Comparison of ENCODE assay signal across 8 cellular contexts in the genomic region with DNA sequence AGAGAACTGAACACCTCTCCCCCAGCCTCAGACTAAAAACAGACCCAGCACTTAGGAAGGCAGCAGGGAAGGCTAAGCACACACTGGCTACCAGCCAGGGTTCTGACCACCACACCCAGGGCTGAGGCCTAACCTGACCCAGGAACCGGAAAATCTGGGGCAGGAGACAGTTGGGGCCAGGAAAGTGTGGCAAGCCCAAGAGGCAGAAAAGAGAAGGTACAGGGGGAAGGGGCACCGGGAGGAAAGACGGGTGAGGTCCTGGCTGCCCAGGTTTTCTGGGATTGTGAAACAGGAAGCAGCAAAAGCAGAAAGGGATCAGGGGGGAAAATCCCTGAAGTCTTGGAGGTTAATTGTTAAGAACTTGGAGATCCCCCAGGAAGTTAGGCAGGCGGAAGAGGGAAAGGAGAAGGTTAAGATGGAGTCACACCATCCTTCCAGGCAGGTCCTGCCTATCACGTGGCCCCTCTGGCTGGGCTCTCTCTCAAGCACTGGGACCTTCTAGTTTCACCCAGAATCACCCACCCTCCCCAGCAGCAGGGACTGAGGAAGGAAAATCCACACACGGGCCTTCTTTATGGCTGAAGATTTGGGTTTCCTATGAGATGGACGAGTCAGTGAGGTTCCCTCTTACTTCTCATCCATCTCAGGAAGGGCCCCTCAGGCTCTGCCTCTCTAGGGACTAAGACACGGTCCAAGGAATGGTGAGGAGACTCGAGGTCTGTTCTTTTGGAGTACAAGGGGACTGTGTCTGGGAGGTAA. TPM values are rescaled to one million over a fixed set of nuclear protein-coding genes. Genes with fewer than 3 reads are reported as not detected.
DNase-seq lines count a peak whose midpoint lies in the region; ATAC-seq and TF ChIP-seq lines count a peak whose summit lies in the region.

No MANE protein-coding gene starts in this region.

- H3K9me3 Mint-ChIP-seq in activated naive CD8-positive, alpha-beta T cell (ENCODE audit: low read depth): no peaks in the 10 kb centered on the region

- H3K9me3 ChIP-seq in DND-41 (ENCODE audit: insufficient read depth, low read length, severe bottlenecking): no peaks in the 10 kb centered on the region
- H3K9me3 ChIP-seq in KOPT-K1 (ENCODE audit: insufficient read depth, low read length, poor library complexity, severe bottlenecking): no peaks in the 10 kb centered on the region
- no peaks in the 10 kb centered on the region for H3K9me3 ChIP-seq in left ventricle myocardium inferior (replicated peaks)
- no peaks in the 10 kb centered on the region for H3K9me3 ChIP-seq in gastrocnemius medialis

- TF ChIP-seq POLR2A in gastrocnemius medialis (IDR thresholded peaks at IDR 0.05): peak; percentile 58 to 62

- H3K79me2 ChIP-seq in DND-41 (ENCODE audit: insufficient read depth, low read length): peaks cover 92% of the 10 kb centered on the region

- TF ChIP-seq CTCF in DND-41 (IDR thresholded peaks at IDR 0.05; ENCODE audit: borderline replicate concordance, extremely low read depth, low read length, poor library complexity, severe bottlenecking) (no peak), left ventricle myocardium inferior (IDR thresholded peaks at IDR 0.05; ENCODE audit: borderline replicate concordance) (no peak), gastrocnemius medialis (IDR thresholded peaks at IDR 0.05 in 4 of 5, conservative IDR thresholded peaks at IDR 0.05 in 1 of 5) (no peak)

- H3K36me3 ChIP-seq in DND-41 (ENCODE audit: insufficient read depth, low read length): peaks cover 53% of the 10 kb centered on the region
- peaks cover 23% of the 10 kb centered on the region for H3K36me3 ChIP-seq in KOPT-K1 (ENCODE audit: insufficient read depth, low read length)
- H3K36me3 ChIP-seq in left ventricle myocardium inferior: peaks cover 12% of the 10 kb centered on the region
- H3K36me3 ChIP-seq in gastrocnemius medialis: peaks cover 0 to 13% of the 10 kb centered on the region in 2 donors

- no peak for DNase-seq in DND-41
- DNase-seq in left ventricle myocardium inferior: peak; percentile 55
- peak; percentile 53 to 80 for DNase-seq in gastrocnemius medialis
- DNase-seq in epidermal melanocyte (ENCODE audit: insufficient read length, low spot score): no peak
- DNase-seq in HEK293T (ENCODE audit: extremely low spot score): no peak
- DNase-seq in DMS153 (lab: John Stamatoyannopoulos, UW): no peak

- H2AFZ ChIP-seq in DND-41 (ENCODE audit: low read depth, low read length): no peak overlapping the region

- no peak for ATAC-seq in DND-41 (ENCODE audit: insufficient read depth, low read depth)
- peak; percentile 8 to 14 for ATAC-seq in gastrocnemius medialis

- H3K27ac ChIP-seq in DND-41 (ENCODE audit: low read length) (peak overlapping the region; percentile 93), KOPT-K1 (ENCODE audit: low read depth, low read length, poor library complexity, severe bottlenecking) (peak overlapping the region; percentile 98), left ventricle myocardium inferior (replicated peaks) (peak overlapping the region; percentile 98), gastrocnemius medialis (peak overlapping the region; percentile 94 to 100 (median 100))

- H4K20me1 ChIP-seq in DND-41 (ENCODE audit: insufficient read depth, low read length): peaks cover 56% of the 10 kb centered on the region

- intact Hi-C loops in left ventricle myocardium inferior (cut with micrococcal nuclease): no loop called here
- intact Hi-C loops in gastrocnemius medialis (cut with DNase I; ENCODE audit: low total_unique reads): loop anchor here (5.0 to 10.0 kb wide), 3 partner anchors 242 to 624 kb away; a partner anchor contains a TSS

- H3K4me1 Mint-ChIP-seq in activated naive CD8-positive, alpha-beta T cell (ENCODE audit: low read depth): peaks cover 61% of the 10 kb centered on the region

- in situ Hi-C loops in gastrocnemius medialis (cut with MboI; ENCODE audit: low sequenced_read_pairs in 4 of 4): loop anchor here in 1 of 4 donors (25.0 kb wide), 1 partner anchor 687 kb away; a partner anchor contains a TSS

- H3K4me3 ChIP-seq in DND-41 (ENCODE audit: low read depth in 1 of 2, low read length in 2 of 2) (peak overlapping the region in 1 of 2 experiments; percentile 89; a peak in 3 of 4 replicates), left ventricle myocardium inferior (peak overlapping the region; percentile 99), gastrocnemius medialis (peak overlapping the region; percentile 86 to 100 (median 96))

- peak overlapping the region; percentile 95 for H3K27ac Mint-ChIP-seq in activated naive CD8-positive, alpha-beta T cell

- peak overlapping the region; percentile 97 for H3K9ac ChIP-seq in DND-41 (ENCODE audit: low read depth, low read length)

- H3K4me1 ChIP-seq in DND-41 (ENCODE audit: insufficient read depth, low read length) (peaks cover 70% of the 10 kb centered on the region), left ventricle myocardium inferior (peaks cover 87% of the 10 kb centered on the region), gastrocnemius medialis (peaks cover 49 to 64% of the 10 kb centered on the region in 2 donors)

- no peaks in the 10 kb centered on the region for H3K27me3 ChIP-seq in DND-41 (ENCODE audit: insufficient read depth, low read length, poor library complexity)
- no peaks in the 10 kb centered on the region for H3K27me3 ChIP-seq in left ventricle myocardium inferior (ENCODE audit: low read depth)
- no peaks in the 10 kb centered on the region for H3K27me3 ChIP-seq in gastrocnemius medialis

- H3K4me2 ChIP-seq in DND-41 (ENCODE audit: insufficient read depth, low read length): peak overlapping the region; percentile 92

- peaks cover 4% of the 10 kb centered on the region for H3K36me3 Mint-ChIP-seq in activated naive CD8-positive, alpha-beta T cell

- peak overlapping the region; percentile 99 for H3K4me3 Mint-ChIP-seq in activated naive CD8-positive, alpha-beta T cell

- no peaks in the 10 kb centered on the region for H3K27me3 Mint-ChIP-seq in activated naive CD8-positive, alpha-beta T cell

- CTCF ChIA-PET in HEK293T (lab: Yijun Ruan, JAX): interaction anchor here (0.6 kb wide), 1 partner anchor 279 kb away, joined by 3 read pairs; no protein-coding TSS in a partner anchor

- POLR2A ChIA-PET in HEK293T (lab: Yijun Ruan, JAX): interaction anchor here (4.5 kb wide), 2 partner anchors 7 to 18 kb away, joined by 60 to 80 read pairs; a partner anchor contains a TSS

TF ChIP-seq in HEK293T, 16 proteins besides CTCF, POLR2A, EP300 and RAD21:
- no peak for TF ChIP-seq ARNT (IDR thresholded peaks at IDR 0.05)
- TF ChIP-seq FOXK2 (IDR thresholded peaks at IDR 0.05): no peak
TF ChIP-seq in HEK293T: peak in this region for 0.

RNA-seq across cellular contexts. Expression of a gene that starts 2.6 kb away (rescaled TPM):
- total RNA-seq in left ventricle myocardium inferior: 145 TPM
- 100 to 1,000 TPM; 154 to 281 (median 240) TPM for total RNA-seq in gastrocnemius medialis

RNA-seq across cellular contexts. Expression of a gene that starts 8.0 kb away (rescaled TPM):
- total RNA-seq in left ventricle myocardium inferior (92.1 TPM), gastrocnemius medialis (100 to 1,000 TPM in 3 of 4 donors, 10 to 100 TPM in 1; 54.9 to 121 (median 102) TPM)

RNA-seq across cellular contexts. Expression of a gene that starts 18.5 kb away (rescaled TPM):
- total RNA-seq in left ventricle myocardium inferior: 36.3 TPM
- total RNA-seq in gastrocnemius medialis: 10 to 100 TPM; 42.8 to 62.3 (median 46.5) TPM

RNA-seq across cellular contexts. Expression of a gene that starts 20.3 kb away (rescaled TPM):
- total RNA-seq in left ventricle myocardium inferior (11.5 TPM), gastrocnemius medialis (10 to 100 TPM in 3 of 4 donors, 1 to 10 TPM in 1; 9.5 to 16.4 (median 15.1) TPM)

RNA-seq across cellular contexts. Expression of a gene that starts 20.6 kb away (rescaled TPM):
- total RNA-seq in left ventricle myocardium inferior: 18.1 TPM
- total RNA-seq in gastrocnemius medialis: 10 to 100 TPM; 12.9 to 28.0 (median 17.6) TPM

Comparison
In these comparisons a context has a peak if more than half of its experiments do, and no peak if none do; other contexts are left out.
1. DNase-seq: peak in left ventricle myocardium inferior (single experiment) and gastrocnemius medialis (2 of 2); none in DND-41 (single experiment), epidermal melanocyte (single experiment), HEK293T (single experiment) and DMS153 (single experiment).
2. Peak in every context shown above with its lines, with median percentiles within 50 percentile points of each other: H3K27ac ChIP-seq.